Comparison of ENCODE assay signal across 19 cellular contexts in the genomic region with DNA sequence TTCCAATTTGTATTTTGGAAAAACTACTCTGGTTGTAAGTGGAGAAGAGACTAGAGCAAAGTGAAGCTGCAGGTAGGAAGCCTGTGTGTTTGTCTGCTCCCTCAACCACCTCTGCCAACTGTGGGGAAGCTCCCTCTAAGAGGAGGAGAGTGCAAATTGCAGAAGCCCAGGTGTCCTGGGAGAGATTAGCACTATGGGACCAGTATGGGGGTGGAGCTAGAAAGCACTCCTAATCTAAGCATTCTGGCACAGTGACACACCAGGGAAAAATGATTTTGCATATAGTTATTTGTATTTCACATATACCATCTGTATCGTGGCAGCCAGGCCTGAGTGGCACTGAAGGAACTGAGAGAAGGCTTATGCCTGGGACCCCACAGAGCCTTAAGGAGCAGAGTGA. TPM values are rescaled to one million over a fixed set of nuclear protein-coding genes. Genes with fewer than 3 reads are reported as not detected.
A peak's percentile ranks its signal among the peaks of the same experiment; 100 is the strongest.
DNase-seq lines count a peak whose midpoint lies in the region; ATAC-seq and TF ChIP-seq lines count a peak whose summit lies in the region.
"Had no signal": no experiment of that assay in that cellular context is flagged by ENCODE, and none has a peak within 500 bp of the region (broad histone marks: within the 10 kb centered on the region; RNA-seq: fewer than 3 reads in every experiment).

No MANE protein-coding gene starts in this region.

- H3K18ac ChIP-seq in trophoblast cell (ENCODE audit: low read length) = no peak overlapping the region

- H3K9ac ChIP-seq in trophoblast cell (ENCODE audit: low read length) = no peak overlapping the region
- H3K9ac ChIP-seq in MM.1S (ENCODE audit: low read length) = no peak overlapping the region
- H3K9ac ChIP-seq: KMS-11 had no signal

- H3K36me3 ChIP-seq in trophoblast cell (ENCODE audit: control insufficient read depth in 1 of 2, insufficient read depth in 2 of 2, low read length in 2 of 2) (no peaks in the 10 kb centered on the region), MM.1S (replicated peaks; ENCODE audit: insufficient read depth, low read length) (no peaks in the 10 kb centered on the region)
- H3K36me3 ChIP-seq: SJCRH30 had no signal

- no peak overlapping the region for H4K91ac ChIP-seq in trophoblast cell (ENCODE audit: low read depth, low read length)

- no peak overlapping the region for H2AK5ac ChIP-seq in trophoblast cell (ENCODE audit: low read length)

- no peaks in the 10 kb centered on the region for H3K79me1 ChIP-seq in trophoblast cell (ENCODE audit: low read length)

- H3K27ac ChIP-seq in trophoblast cell (ENCODE audit: low read depth, low read length) (no peak overlapping the region), MM.1S (ENCODE audit: low read length) (no peak overlapping the region)
- H3K27ac ChIP-seq: KMS-11, SJCRH30 had no signal

- no peak overlapping the region for H3K4me2 ChIP-seq in trophoblast cell (ENCODE audit: low read length)
- no peak overlapping the region for H3K4me2 ChIP-seq in MM.1S (ENCODE audit: low read depth, low read length)
- H3K4me2 ChIP-seq: KMS-11 had no signal

- H4K8ac ChIP-seq in trophoblast cell (ENCODE audit: low read depth, low read length) = no peak overlapping the region

- H3K23ac ChIP-seq in trophoblast cell (ENCODE audit: low read length) = no peak overlapping the region

- no peaks in the 10 kb centered on the region for H3K27me3 ChIP-seq in trophoblast cell (ENCODE audit: insufficient read depth, low read length)
- no peaks in the 10 kb centered on the region for H3K27me3 ChIP-seq in MM.1S (replicated peaks; ENCODE audit: insufficient read depth, low read length)
- H3K27me3 ChIP-seq: Peyer's patch, SJCRH30 had no signal

- H3K14ac ChIP-seq in trophoblast cell (ENCODE audit: low read length) = no peak overlapping the region

- H3K9me2 ChIP-seq in MM.1S (replicated peaks; ENCODE audit: insufficient read depth, low read length) = no peaks in the 10 kb centered on the region

- no peak overlapping the region for H3K4me3 ChIP-seq in trophoblast cell (ENCODE audit: low read depth, low read length)
- no peak overlapping the region for H3K4me3 ChIP-seq in MM.1S (ENCODE audit: low read length)
- H3K4me3 ChIP-seq: Peyer's patch, SJCRH30 had no signal

- H3K9me3 ChIP-seq in trophoblast cell (ENCODE audit: insufficient read depth, low read depth, low read length) (peaks cover 2% of the 10 kb centered on the region), MM.1S (replicated peaks; ENCODE audit: insufficient read depth, low read length) (no peaks in the 10 kb centered on the region)
- H3K9me3 ChIP-seq: Peyer's patch, SJCRH30 had no signal

- TF ChIP-seq CTCF in MM.1S (IDR thresholded peaks at IDR 0.05; ENCODE audit: low read length) = no peak

- no CpG with 5 or more reads among the region's 1 CpG for WGBS in trophoblast cell (ENCODE audit: extremely low coverage, insufficient coverage, insufficient read length)

- no peaks in the 10 kb centered on the region for H4K20me1 ChIP-seq in MM.1S (ENCODE audit: insufficient read depth, low read length)

- ATAC-seq in left lobe of liver (peak; percentile 47), HG02870 (IDR thresholded peaks at IDR 0.05; ENCODE audit: unreplicated experiment) (no peak)

- H3F3A ChIP-seq in MM.1S (ENCODE audit: insufficient read depth, low read length) = no peaks in the 10 kb centered on the region

- H3K4ac ChIP-seq in trophoblast cell (ENCODE audit: low read depth, low read length) = no peak overlapping the region

- no peak overlapping the region for H2BK120ac ChIP-seq in trophoblast cell (ENCODE audit: insufficient read depth, low read length, poor library complexity)

- no peaks in the 10 kb centered on the region for H3K4me1 ChIP-seq in trophoblast cell (ENCODE audit: control insufficient read depth in 1 of 2, insufficient read depth in 2 of 2, low read length in 2 of 2)
- H3K4me1 ChIP-seq in MM.1S (ENCODE audit: low read length) = no peaks in the 10 kb centered on the region
- H3K4me1 ChIP-seq: SJCRH30 had no signal

- H3K79me2 ChIP-seq in trophoblast cell (ENCODE audit: control insufficient read depth, insufficient read depth, low read length, poor library complexity) (no peaks in the 10 kb centered on the region), MM.1S (ENCODE audit: low read length) (no peaks in the 10 kb centered on the region)

- H2BK12ac ChIP-seq in trophoblast cell (ENCODE audit: low read length) = no peak overlapping the region

- no peak overlapping the region for H4K12ac ChIP-seq in trophoblast cell (ENCODE audit: low read depth, low read length)

- no peak overlapping the region for H2BK5ac ChIP-seq in trophoblast cell (ENCODE audit: low read depth, low read length, poor library complexity)

- H2AFZ ChIP-seq in trophoblast cell (ENCODE audit: insufficient read depth, low read length, poor library complexity) (no peak overlapping the region), MM.1S (ENCODE audit: low read length) (no peak overlapping the region)

- DNase-seq in EH (ENCODE audit: low read depth) (peak; percentile 47), NCI-H526 treated with DMSO at 0.1 percent for 48 hours (lab: John Stamatoyannopoulos, UW) (peak; percentile 9), left lobe of liver (ENCODE audit: low spot score) (no peak), trophoblast cell (peak; percentile 46 to 87), MM.1S (no peak), Kasumi-1 (lab: John Stamatoyannopoulos, UW) (no peak), NCI-H187 treated with DMSO at 0.1 percent for 48 hours (lab: John Stamatoyannopoulos, UW) (no peak)
- DNase-seq: DMS79, H7, MV-4-11, NCI-H1694, NCI-H2081 treated with DMSO at 0.1 percent for 48 hours, NCI-H446 treated with DMSO at 0.1 percent for 48 hours, NCI-H748 treated with DMSO at 0.1 percent for 48 hours, Peyer's patch, SJCRH30 had no signal

RNA-seq across cellular contexts. Expression of a gene that starts 12.8 kb away (rescaled TPM):
- 811 TPM for total RNA-seq in left lobe of liver
- polyA plus RNA-seq in trophoblast cell (2013) = 0.15 and 0.21 TPM in 2 replicates
- total RNA-seq: OCI-LY7, SJCRH30 had no signal

RNA-seq across cellular contexts. Expression of a gene that starts 27.6 kb away (rescaled TPM):
- 45.2 TPM for total RNA-seq in left lobe of liver
- 0.10 and 0.21 TPM in 2 replicates for polyA plus RNA-seq in trophoblast cell (2013)
- total RNA-seq: H7, OCI-LY7, SJCRH30 had no signal

RNA-seq across cellular contexts. Expression of a gene that starts 49.8 kb away (rescaled TPM):
- total RNA-seq in left lobe of liver = not detected
- not detected in 2 replicates for polyA plus RNA-seq in trophoblast cell (2013)
- total RNA-seq: H7, OCI-LY7, Peyer's patch, SJCRH30 had no signal

Comparison
In these comparisons a context has a peak if more than half of its experiments do, and no peak if none do; other contexts are left out.
1. DNase-seq: peak in EH (single experiment), NCI-H526 treated with DMSO at 0.1 percent for 48 hours (single experiment) and trophoblast cell (2 of 2); none in left lobe of liver (single experiment), MM.1S (single experiment), Kasumi-1 (0 of 2) and NCI-H187 treated with DMSO at 0.1 percent for 48 hours (single experiment).